In the genomic region with DNA sequence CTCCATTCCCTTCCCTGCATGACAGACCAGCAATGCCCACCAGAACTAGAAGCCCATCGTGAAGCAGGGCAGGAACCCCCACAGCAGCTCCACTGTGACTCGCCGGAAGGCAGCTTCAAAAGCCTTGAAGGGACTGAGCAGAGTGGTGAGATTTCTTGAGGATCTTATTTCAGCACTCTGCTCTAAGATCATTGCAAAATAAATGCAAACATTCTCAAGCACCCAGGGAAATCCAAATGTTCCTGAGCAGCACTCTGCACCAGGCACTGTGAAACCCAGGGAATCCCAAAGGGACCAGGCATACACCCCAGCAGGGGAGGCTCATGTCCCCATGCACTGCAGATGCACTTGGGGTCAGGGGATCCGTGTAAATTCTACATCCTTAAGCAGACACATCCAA, we compare ENCODE assay signal across 28 cellular contexts.
"Had no signal": no experiment of that assay in that cellular context is flagged by ENCODE, and none has a peak within 500 bp of the region (broad histone marks: within the 10 kb centered on the region; RNA-seq: fewer than 3 reads in every experiment).

No MANE protein-coding gene starts in this region.

- H3K4me1 ChIP-seq: colonic mucosa, esophagus squamous epithelium, gastrocnemius medialis, heart right ventricle had no signal

- H3K36me3 ChIP-seq: colonic mucosa, esophagus squamous epithelium, gastrocnemius medialis, heart right ventricle had no signal

- H3K27me3 ChIP-seq: colonic mucosa, esophagus squamous epithelium, gastrocnemius medialis, heart right ventricle had no signal

- H3K9me3 ChIP-seq: colonic mucosa had no signal

- DNase-seq: colonic mucosa; cortex of kidney; effector CD8-positive, alpha-beta T cell; effector memory CD8-positive, alpha-beta T cell; endodermal cell; erythroblast; esophagus squamous epithelium; foreskin fibroblast; foreskin melanocyte; gastrocnemius medialis; glutamatergic neuron; head of caudate nucleus; heart right ventricle; hypothalamus; immature natural killer cell; islet precursor cell; kidney; kidney glomerular epithelial cell; left colon; left ventricle myocardium superior; mammary epithelial cell; mesendoderm; midbrain; naive thymus-derived CD4-positive, alpha-beta T cell had no signal

- H3K27ac ChIP-seq: colonic mucosa, epithelial cell of prostate, esophagus squamous epithelium, gastrocnemius medialis, heart right ventricle had no signal

- H3K4me3 ChIP-seq: colonic mucosa, esophagus squamous epithelium, gastrocnemius medialis, heart right ventricle, lung had no signal

- ATAC-seq: effector memory CD8-positive, alpha-beta T cell; esophagus mucosa; gastrocnemius medialis; heart right ventricle; left colon; left lobe of liver; left ventricle myocardium superior; naive thymus-derived CD4-positive, alpha-beta T cell had no signal
